ENCODE assay signal across 33 cellular contexts in genomic region chr9:81411961-81412360, GRCh38.
DNase-seq lines count a peak whose midpoint lies in the region; ATAC-seq, FAIRE-seq and TF ChIP-seq lines count a peak whose summit lies in the region.
"Had no signal": no experiment of that assay in that cellular context is flagged by ENCODE, and none has a peak within 500 bp of the region (broad histone marks: within the 10 kb centered on the region; RNA-seq: fewer than 3 reads in every experiment).

No MANE protein-coding gene starts in this region.

- H3K4me3 ChIP-seq in astrocyte (ENCODE audit: insufficient read depth, low read depth, low read length): no peak overlapping the region
- H3K4me3 ChIP-seq in keratinocyte (ENCODE audit: control insufficient read depth in 2 of 3, extremely low read depth in 1 of 3, insufficient read depth in 2 of 3, low read depth in 1 of 3, low read length in 3 of 3): no peak overlapping the region
- H3K4me3 ChIP-seq: cardiac muscle cell, esophagus squamous epithelium, left ventricle myocardium inferior, psoas muscle, SJSA1, thyroid gland had no signal

- dilution Hi-C loops in keratinocyte (cut with MboI; ENCODE audit: extremely low pct_ligation_motif_present, low sequenced_read_pairs): no loop called here

- no peaks in the 10 kb centered on the region for H3K27me3 Mint-ChIP-seq in HFFc6 (ENCODE audit: insufficient read depth)
- H3K27me3 Mint-ChIP-seq in astrocyte (ENCODE audit: low read depth, unreplicated experiment): no peaks in the 10 kb centered on the region
- H3K27me3 Mint-ChIP-seq: activated naive CD4-positive, alpha-beta T cell treated with anti-CD3 and anti-CD28 coated beads, Interleukin-2, amount 50 U/mL, for 24 hours; activated T-helper 17 cell treated with anti-CD3 and anti-CD28 coated beads, Interleukin-2, amount 50 U/mL, for 72 hours; CD4-positive, CD25-positive, alpha-beta regulatory T cell; effector memory CD8-positive, alpha-beta T cell; naive thymus-derived CD8-positive, alpha-beta T cell; stimulated activated naive CD8-positive, alpha-beta T cell treated with anti-CD3 and anti-CD28 coated beads, Interleukin-15, Interleukin-2, amounts not matched to agents 100 ng/mL and 50 ng/mL, for 24 hours had no signal

- H3K9ac ChIP-seq in astrocyte (ENCODE audit: low read length): no peak overlapping the region
- no peak overlapping the region for H3K9ac ChIP-seq in keratinocyte (ENCODE audit: control insufficient read depth, extremely low read depth, insufficient read depth, low read length)

- TF ChIP-seq CTCF in HFFc6 (IDR thresholded peaks at IDR 0.05) (no peak), astrocyte (IDR thresholded peaks at IDR 0.05; ENCODE audit: insufficient read depth, low read depth, low read length) (no peak), keratinocyte (optimal IDR thresholded peaks at IDR 0.05 in 1 of 3, IDR thresholded peaks at IDR 0.05 in 1 of 3, conservative IDR thresholded peaks at IDR 0.05 in 1 of 3; ENCODE audit: extremely low read depth in 1 of 3, insufficient read depth in 2 of 3, low read length in 3 of 3) (no peak)

- H3K9me3 Mint-ChIP-seq in HFFc6 (no peaks in the 10 kb centered on the region; the same call in 1 of the 2 replicates), astrocyte (ENCODE audit: unreplicated experiment) (no peaks in the 10 kb centered on the region)
- H3K9me3 Mint-ChIP-seq: stimulated activated naive CD8-positive, alpha-beta T cell treated with anti-CD3 and anti-CD28 coated beads, Interleukin-15, Interleukin-2, amounts not matched to agents 100 ng/mL and 50 ng/mL, for 24 hours had no signal

- H3K27me3 ChIP-seq in astrocyte (ENCODE audit: insufficient read depth, low read length) (no peaks in the 10 kb centered on the region), keratinocyte (ENCODE audit: control insufficient read depth, extremely low read depth, insufficient read depth, low read length) (no peaks in the 10 kb centered on the region)
- H3K27me3 ChIP-seq: cardiac muscle cell, esophagus squamous epithelium, SJSA1, thyroid gland had no signal

- H3K4me1 Mint-ChIP-seq in HFFc6 (ENCODE audit: low read depth): peaks cover 74% of the 10 kb centered on the region
- H3K4me1 Mint-ChIP-seq in astrocyte (ENCODE audit: low read depth, unreplicated experiment): peaks cover 11% of the 10 kb centered on the region
- H3K4me1 Mint-ChIP-seq: activated naive CD4-positive, alpha-beta T cell treated with anti-CD3 and anti-CD28 coated beads, Interleukin-2, amount 50 U/mL, for 24 hours; activated T-helper 17 cell treated with anti-CD3 and anti-CD28 coated beads, Interleukin-2, amount 50 U/mL, for 72 hours; naive thymus-derived CD8-positive, alpha-beta T cell had no signal

- H4K20me1 ChIP-seq in astrocyte (ENCODE audit: insufficient read depth, low read length) (no peaks in the 10 kb centered on the region), keratinocyte (ENCODE audit: control insufficient read depth, extremely low read depth, insufficient read depth, low read length) (no peaks in the 10 kb centered on the region)

- ATAC-seq in HG02610 (IDR thresholded peaks at IDR 0.05; ENCODE audit: unreplicated experiment): no peak
- ATAC-seq: activated T-helper 17 cell treated with anti-CD3 and anti-CD28 coated beads, Interleukin-2, amount 50 U/mL, for 72 hours; effector memory CD8-positive, alpha-beta T cell; HCT116; naive thymus-derived CD8-positive, alpha-beta T cell; Panc1; psoas muscle had no signal

- peak; percentile 76 for FAIRE-seq in astrocyte (lab: Jason Lieb, UNC)
- peak; percentile 61 for FAIRE-seq in keratinocyte (lab: Jason Lieb, UNC)

- no peak overlapping the region for H2AFZ ChIP-seq in astrocyte (ENCODE audit: low read depth, low read length)
- H2AFZ ChIP-seq in keratinocyte (ENCODE audit: control insufficient read depth, low read length): no peak overlapping the region

- H3K27ac Mint-ChIP-seq in HFFc6 (peak overlapping the region; percentile 64), astrocyte (ENCODE audit: unreplicated experiment) (no peak overlapping the region)
- H3K27ac Mint-ChIP-seq: activated naive CD4-positive, alpha-beta T cell treated with anti-CD3 and anti-CD28 coated beads, Interleukin-2, amount 50 U/mL, for 24 hours; activated T-helper 17 cell treated with anti-CD3 and anti-CD28 coated beads, Interleukin-2, amount 50 U/mL, for 72 hours; CD4-positive, CD25-positive, alpha-beta regulatory T cell; effector memory CD8-positive, alpha-beta T cell; mesothelial cell of epicardium; naive thymus-derived CD8-positive, alpha-beta T cell; stimulated activated naive CD8-positive, alpha-beta T cell treated with anti-CD3 and anti-CD28 coated beads, Interleukin-15, Interleukin-2, amounts not matched to agents 100 ng/mL and 50 ng/mL, for 24 hours had no signal

- peaks cover 4% of the 10 kb centered on the region; the same call in 1 of the 2 replicates for H3K36me3 Mint-ChIP-seq in HFFc6 (ENCODE audit: low read depth)
- H3K36me3 Mint-ChIP-seq in astrocyte (ENCODE audit: low read depth, unreplicated experiment): no peaks in the 10 kb centered on the region
- H3K36me3 Mint-ChIP-seq: activated naive CD4-positive, alpha-beta T cell treated with anti-CD3 and anti-CD28 coated beads, Interleukin-2, amount 50 U/mL, for 24 hours; CD4-positive, CD25-positive, alpha-beta regulatory T cell; naive thymus-derived CD8-positive, alpha-beta T cell had no signal

- H3K36me3 ChIP-seq in astrocyte (ENCODE audit: insufficient read depth, low read length) (no peaks in the 10 kb centered on the region), keratinocyte (ENCODE audit: control insufficient read depth in 2 of 2, extremely low read depth in 1 of 2, insufficient read depth in 2 of 2, low read length in 2 of 2) (no peaks in the 10 kb centered on the region)
- H3K36me3 ChIP-seq: cardiac muscle cell, esophagus squamous epithelium, left ventricle myocardium inferior, SJSA1, thyroid gland had no signal

- H3K27ac ChIP-seq in astrocyte (ENCODE audit: low read depth, low read length) (no peak overlapping the region), keratinocyte (ENCODE audit: control insufficient read depth, insufficient read depth, low read length) (no peak overlapping the region)
- H3K27ac ChIP-seq: 22Rv1, cardiac muscle cell, esophagus squamous epithelium, left ventricle myocardium inferior, psoas muscle, SJSA1, thyroid gland had no signal

- peak; percentile 58 for DNase-seq in DMS153 treated with DMSO at 0.1 percent for 48 hours (lab: John Stamatoyannopoulos, UW; ENCODE audit: unreplicated experiment)
- no peak for DNase-seq in DMS153 (lab: John Stamatoyannopoulos, UW)
- DNase-seq in HFFc6: peak; percentile 70
- DNase-seq in astrocyte (ENCODE audit: low read depth): peak; percentile 82
- no peak for DNase-seq in keratinocyte (ENCODE audit: low read depth, low spot score)
- no peak for DNase-seq in NCI-H748 (lab: John Stamatoyannopoulos, UW; ENCODE audit: unreplicated experiment)
- DNase-seq in H4 (ENCODE audit: low spot score): no peak
- DNase-seq: activated CD4-positive, alpha-beta T cell treated with anti-CD3 and anti-CD28 coated beads, Interleukin-2, amount 50 U/mL, for 48 hours; activated CD8-positive, alpha-beta memory T cell treated with anti-CD3 and anti-CD28 coated beads, Interleukin-2, amount 50 U/mL, for 4 hours; amygdala; CD4-positive, CD25-positive, alpha-beta regulatory T cell; cortex of kidney; effector memory CD8-positive, alpha-beta T cell; esophagus squamous epithelium; left ventricle myocardium inferior; naive thymus-derived CD8-positive, alpha-beta T cell; NCI-H146; NCI-H2171; NCI-H524 treated with DMSO at 0.1 percent for 48 hours; nucleus accumbens; psoas muscle; T-helper 1 cell; thyroid gland had no signal

- no peaks in the 10 kb centered on the region for H3K4me1 ChIP-seq in astrocyte (ENCODE audit: insufficient read depth, low read length)
- H3K4me1 ChIP-seq in keratinocyte (ENCODE audit: control insufficient read depth, extremely low read depth, insufficient read depth, low read length): peaks cover 13% of the 10 kb centered on the region

- H3K9me1 ChIP-seq in keratinocyte (ENCODE audit: control insufficient read depth, extremely low read depth, insufficient read depth, low read length): no peaks in the 10 kb centered on the region

- H3K79me2 ChIP-seq in astrocyte (ENCODE audit: insufficient read depth, low read length): no peaks in the 10 kb centered on the region
- no peaks in the 10 kb centered on the region for H3K79me2 ChIP-seq in keratinocyte (ENCODE audit: control insufficient read depth, insufficient read depth, low read length)

- H3K4me3 Mint-ChIP-seq in HFFc6 (no peak overlapping the region; the same call in 1 of the 2 replicates), astrocyte (ENCODE audit: unreplicated experiment) (no peak overlapping the region)
- H3K4me3 Mint-ChIP-seq: activated naive CD4-positive, alpha-beta T cell treated with anti-CD3 and anti-CD28 coated beads, Interleukin-2, amount 50 U/mL, for 24 hours; activated T-helper 17 cell treated with anti-CD3 and anti-CD28 coated beads, Interleukin-2, amount 50 U/mL, for 72 hours; CD4-positive, CD25-positive, alpha-beta regulatory T cell; effector memory CD8-positive, alpha-beta T cell; mesothelial cell of epicardium; naive thymus-derived CD8-positive, alpha-beta T cell; stimulated activated naive CD8-positive, alpha-beta T cell treated with anti-CD3 and anti-CD28 coated beads, Interleukin-15, Interleukin-2, amounts not matched to agents 100 ng/mL and 50 ng/mL, for 24 hours had no signal

- peaks cover 5% of the 10 kb centered on the region for H3K9me3 ChIP-seq in astrocyte (ENCODE audit: insufficient read depth, low read depth, low read length)
- no peaks in the 10 kb centered on the region for H3K9me3 ChIP-seq in keratinocyte (ENCODE audit: control insufficient read depth, low read depth, low read length)
- H3K9me3 ChIP-seq: esophagus squamous epithelium, psoas muscle, SJSA1, thyroid gland had no signal

- H3K4me2 ChIP-seq in astrocyte (ENCODE audit: low read length) (no peak overlapping the region), keratinocyte (ENCODE audit: control insufficient read depth, extremely low read depth, insufficient read depth, low read depth, low read length) (no peak overlapping the region)

Comparison
In these comparisons a context has a peak if more than half of its experiments do, and no peak if none do; other contexts are left out.
1. DNase-seq: peak in DMS153 treated with DMSO at 0.1 percent for 48 hours (single experiment), HFFc6 (single experiment) and astrocyte (single experiment); none in DMS153 (single experiment), keratinocyte (single experiment), NCI-H748 (single experiment) and H4 (single experiment).